Comparison of ENCODE assay signal across 20 cellular contexts in genomic region chr1:174274452-174274851, GRCh38.
"Had no signal": no experiment of that assay in that cellular context is flagged by ENCODE, and none has a peak within 500 bp of the region (broad histone marks: within the 10 kb centered on the region; RNA-seq: fewer than 3 reads in every experiment).

No MANE protein-coding gene starts in this region.

- H3K9me3 ChIP-seq: left ventricle myocardium inferior had no signal

- H3K4me3 ChIP-seq: hepatocyte, left ventricle myocardium inferior, neural progenitor cell had no signal

- H3K27ac ChIP-seq: hepatocyte, left ventricle myocardium inferior, neural progenitor cell had no signal

- H3K79me2 ChIP-seq: hepatocyte had no signal

- H3K4me2 ChIP-seq: hepatocyte, neural progenitor cell had no signal

- H2AFZ ChIP-seq: hepatocyte, neural progenitor cell had no signal

- H3K27me3 ChIP-seq: hepatocyte, neural progenitor cell had no signal

- H3K9ac ChIP-seq: neural progenitor cell had no signal

- DNase-seq: activated B cell treated with CpG ODN at 0.5 μM for 24 hours; activated CD4-positive, alpha-beta T cell treated with anti-CD3 and anti-CD28 coated beads for 36 hours; activated CD4-positive, alpha-beta T cell treated with anti-CD3 and anti-CD28 coated beads, Interleukin-2, amount 50 U/mL, for 4 hours; activated effector memory CD4-positive, alpha-beta T cell treated with Interleukin-2 at 50 U/mL for 16 hours; activated naive CD4-positive, alpha-beta T cell treated with anti-CD3 and anti-CD28 coated beads, Interleukin-2, amount 10 ng/mL, durations not matched to agents 7 days and 5 days; activated T-cell treated with anti-CD3 and anti-CD28 coated beads, Interleukin-2, amount 50 U/mL, for 72 hours; effector CD4-positive, alpha-beta T cell; erythroblast; foreskin melanocyte; glutamatergic neuron; immature natural killer cell; left ventricle myocardium inferior; naive thymus-derived CD8-positive, alpha-beta T cell; retina; stimulated activated CD4-positive, alpha-beta T cell treated with anti-CD3 and anti-CD28 coated beads, Interleukin-2, amount 100 ng/mL, for 48 hours; stimulated activated CD8-positive, alpha-beta memory T cell treated with anti-CD3 and anti-CD28 coated beads, Interleukin-4, amount 100 ng/mL, for 48 hours; stimulated activated naive B cell treated with anti-CD40 and anti-IgM and Interleukin-4, amounts not matched to agents 10 μg/mL and 1 μg/mL and 100 μg/mL, for 72 hours; T1000 had no signal

- H3K4me1 ChIP-seq: neural progenitor cell had no signal

- H3K36me3 ChIP-seq: neural progenitor cell had no signal

- ATAC-seq: activated CD4-positive, alpha-beta T cell treated with anti-CD3 and anti-CD28 coated beads for 36 hours; activated T-cell treated with anti-CD3 and anti-CD28 coated beads, Interleukin-2, amount 50 U/mL, for 72 hours; naive thymus-derived CD8-positive, alpha-beta T cell; stimulated activated naive B cell treated with anti-CD40 and anti-IgM and Interleukin-4, amounts not matched to agents 10 μg/mL and 1 μg/mL and 100 μg/mL, for 72 hours had no signal
